8 cellular contexts compared by ENCODE assay signal in the genomic region with DNA sequence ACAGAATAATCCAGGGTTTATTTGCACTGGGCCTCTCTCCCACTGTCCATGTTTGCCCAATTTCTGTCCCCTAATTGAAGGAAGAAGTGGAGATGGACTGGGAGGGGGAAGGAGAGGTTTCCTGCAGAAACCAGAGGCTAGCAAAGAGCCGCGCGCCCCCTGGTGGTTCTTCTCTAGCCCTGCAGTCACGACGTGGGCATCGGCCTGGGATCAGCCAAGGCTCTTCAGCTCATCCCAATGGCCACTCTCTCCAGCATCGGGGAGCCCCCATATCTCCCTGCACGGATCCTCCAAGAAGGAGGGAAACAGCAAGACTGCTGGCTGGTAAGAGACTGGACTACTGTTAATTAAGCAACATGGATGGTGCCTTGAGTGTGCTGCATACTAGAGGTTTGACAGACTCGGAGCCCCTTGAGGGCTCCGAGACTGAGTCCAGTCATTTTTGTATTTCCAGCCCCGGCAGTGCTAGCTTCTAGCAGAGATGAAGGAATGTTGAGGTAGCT. TPM values are rescaled to one million over a fixed set of nuclear protein-coding genes. Genes with fewer than 3 reads are reported as not detected.
DNase-seq lines count a peak whose midpoint lies in the region; ATAC-seq and TF ChIP-seq lines count a peak whose summit lies in the region.

No MANE protein-coding gene starts in this region.

- H3K27me3 Mint-ChIP-seq in activated CD8-positive, alpha-beta memory T cell treated with anti-CD3 and anti-CD28 coated beads, Interleukin-2, amount 10 ng/mL, durations not matched to agents 7 days and 5 days = peaks cover 10% of the 10 kb centered on the region
- H3K27me3 Mint-ChIP-seq in endodermal cell (ENCODE audit: insufficient read depth) = no peaks in the 10 kb centered on the region

- DNase-seq in GM03348 (ENCODE audit: low spot score) (peak; percentile 92), NT2/D1 (ENCODE audit: low read depth, low spot score) (peak; percentile 71), endodermal cell (peak; percentile 97)
- DNase-seq in activated CD8-positive, alpha-beta memory T cell treated with anti-CD3 and anti-CD28 coated beads, Interleukin-2, amount 10 ng/mL, durations not matched to agents 7 days and 5 days = peak; percentile 80
- DNase-seq in stimulated activated CD8-positive, alpha-beta memory T cell treated with anti-CD3 and anti-CD28 coated beads, Interleukin-2, amount 100 ng/mL, for 1 hour (ENCODE audit: low read depth in 2 of 2) = peak; percentile 47 to 61

- H3K9me3 Mint-ChIP-seq in activated CD8-positive, alpha-beta memory T cell treated with anti-CD3 and anti-CD28 coated beads, Interleukin-2, amount 10 ng/mL, durations not matched to agents 7 days and 5 days (ENCODE audit: low read depth) = no peaks in the 10 kb centered on the region
- no peaks in the 10 kb centered on the region for H3K9me3 Mint-ChIP-seq in endodermal cell

- no peak overlapping the region for H3K4me3 Mint-ChIP-seq in activated CD8-positive, alpha-beta memory T cell treated with anti-CD3 and anti-CD28 coated beads, Interleukin-2, amount 10 ng/mL, durations not matched to agents 7 days and 5 days
- H3K4me3 Mint-ChIP-seq in endodermal cell = no peak overlapping the region

- peaks cover 20% of the 10 kb centered on the region for H3K4me1 Mint-ChIP-seq in activated CD8-positive, alpha-beta memory T cell treated with anti-CD3 and anti-CD28 coated beads, Interleukin-2, amount 10 ng/mL, durations not matched to agents 7 days and 5 days
- H3K4me1 Mint-ChIP-seq in endodermal cell = peaks cover 16% of the 10 kb centered on the region

- no peaks in the 10 kb centered on the region for H3K9me3 ChIP-seq in HUES6 (ENCODE audit: control insufficient read depth, insufficient read depth, low read depth, low read length)
- H3K9me3 ChIP-seq in NT2/D1 (ENCODE audit: insufficient read depth, low read length) = no peaks in the 10 kb centered on the region
- no peaks in the 10 kb centered on the region for H3K9me3 ChIP-seq in endodermal cell (ENCODE audit: control insufficient read depth, low read length)
- H3K9me3 ChIP-seq in mesodermal cell (ENCODE audit: control insufficient read depth, low read length) = no peaks in the 10 kb centered on the region

- H3K4me3 ChIP-seq in HUES6 (ENCODE audit: low read depth, low read length) (no peak overlapping the region; the same call in 1 of the 2 replicates), NT2/D1 (ENCODE audit: insufficient read length, low read depth) (no peak overlapping the region), endodermal cell (ENCODE audit: low read length) (no peak overlapping the region), mesodermal cell (ENCODE audit: extremely low read depth, insufficient read depth, low read length, poor library complexity, severe bottlenecking) (no peak overlapping the region)

- H3K9ac ChIP-seq in HUES6 (ENCODE audit: low read length) (peak overlapping the region; percentile 10), NT2/D1 (ENCODE audit: insufficient read length, low read depth) (no peak overlapping the region), endodermal cell (ENCODE audit: extremely low read depth, low read length, poor library complexity, severe bottlenecking) (no peak overlapping the region)

- H3K4me1 ChIP-seq in HUES6 (ENCODE audit: control insufficient read depth, insufficient read depth, low read length) (peaks cover 27% of the 10 kb centered on the region), NT2/D1 (ENCODE audit: insufficient read depth, insufficient read length) (no peaks in the 10 kb centered on the region), endodermal cell (ENCODE audit: control insufficient read depth, insufficient read depth, low read length) (no peaks in the 10 kb centered on the region), mesodermal cell (ENCODE audit: control insufficient read depth, insufficient read depth, low read length, poor library complexity, severe bottlenecking) (peaks cover 30% of the 10 kb centered on the region)

- H3K36me3 ChIP-seq in HUES6 (ENCODE audit: control insufficient read depth, insufficient read depth, low read length) (no peaks in the 10 kb centered on the region), NT2/D1 (ENCODE audit: insufficient read depth, insufficient read length, low read length) (no peaks in the 10 kb centered on the region), endodermal cell (ENCODE audit: control insufficient read depth, insufficient read depth, low read length) (no peaks in the 10 kb centered on the region), mesodermal cell (ENCODE audit: control insufficient read depth, insufficient read depth, low read length) (no peaks in the 10 kb centered on the region)

- peak; percentile 96 for TF ChIP-seq CTCF in endodermal cell (conservative IDR thresholded peaks at IDR 0.05)

- peak; percentile 78 for ATAC-seq in activated CD8-positive, alpha-beta memory T cell treated with anti-CD3 and anti-CD28 coated beads, Interleukin-2, amount 10 ng/mL, durations not matched to agents 7 days and 5 days
- no peak for ATAC-seq in GM19463 (IDR thresholded peaks at IDR 0.05; ENCODE audit: unreplicated experiment)

- no peaks in the 10 kb centered on the region for H3K36me3 Mint-ChIP-seq in activated CD8-positive, alpha-beta memory T cell treated with anti-CD3 and anti-CD28 coated beads, Interleukin-2, amount 10 ng/mL, durations not matched to agents 7 days and 5 days
- H3K36me3 Mint-ChIP-seq in endodermal cell (ENCODE audit: low read depth) = no peaks in the 10 kb centered on the region

- CTCF ChIA-PET in activated CD8-positive, alpha-beta memory T cell treated with anti-CD3 and anti-CD28 coated beads, Interleukin-2, amount 10 ng/mL, durations not matched to agents 7 days and 5 days (lab: Charles Lee) = interaction anchor here (0.6 to 4.2 kb wide), 21 partner anchors 9 to 629 kb away, joined by 3 to 63 read pairs (median 4); partner anchors contain the start of genes HSD17B6 and STAT6

- H3K27ac ChIP-seq in HUES6 (ENCODE audit: low read depth, low read length) = peak overlapping the region; percentile 10; the same call in 1 of the 2 replicates
- no peak overlapping the region for H3K27ac ChIP-seq in endodermal cell (ENCODE audit: low read depth, low read length)
- H3K27ac ChIP-seq in mesodermal cell (ENCODE audit: low read depth, low read length, severe bottlenecking) = peak overlapping the region; percentile 38

- H3K27ac Mint-ChIP-seq in activated CD8-positive, alpha-beta memory T cell treated with anti-CD3 and anti-CD28 coated beads, Interleukin-2, amount 10 ng/mL, durations not matched to agents 7 days and 5 days = no peak overlapping the region
- H3K27ac Mint-ChIP-seq in endodermal cell = no peak overlapping the region

- H3K27me3 ChIP-seq in HUES6 (ENCODE audit: control insufficient read depth, insufficient read depth, low read length) = no peaks in the 10 kb centered on the region
- H3K27me3 ChIP-seq in NT2/D1 (ENCODE audit: insufficient read depth, insufficient read length) = no peaks in the 10 kb centered on the region
- no peaks in the 10 kb centered on the region for H3K27me3 ChIP-seq in endodermal cell (ENCODE audit: control insufficient read depth, insufficient read depth, low read length, poor library complexity, severe bottlenecking)

- 30 to 43% methylated on average over 3 to 11 of the region's 11 CpGs for WGBS in endodermal cell (ENCODE audit: insufficient coverage in 1 of 2, insufficient read length in 1 of 2), 2 experiments
- WGBS in mesodermal cell (ENCODE audit: insufficient coverage in 2 of 2), 2 experiments = 29 to 92% methylated on average over 2 to 11 of the region's 11 CpGs

RNA-seq across cellular contexts. Expression of gene ZBTB39, which starts 18.7 kb away (rescaled TPM):
- total RNA-seq in activated CD8-positive, alpha-beta memory T cell treated with anti-CD3 and anti-CD28 coated beads, Interleukin-2, amount 10 ng/mL, durations not matched to agents 7 days and 5 days = 1 to 10 TPM; 8.8 to 9.3 TPM
- total RNA-seq in endodermal cell = 10 to 100 TPM; 22.1 to 25.7 TPM
- polyA plus RNA-seq in endodermal cell (2013, experiment 1 of 2) = 17.3 TPM
- 16.1 TPM for polyA plus RNA-seq in endodermal cell (2013, experiment 2 of 2)
- polyA plus RNA-seq in mesodermal cell (2013, experiment 1 of 2) = 11.2 TPM
- polyA plus RNA-seq in mesodermal cell (2013, experiment 2 of 2) = 10.3 TPM

RNA-seq across cellular contexts. Expression of gene TAC3, which starts 28.7 kb away (rescaled TPM):
- not detected for total RNA-seq in activated CD8-positive, alpha-beta memory T cell treated with anti-CD3 and anti-CD28 coated beads, Interleukin-2, amount 10 ng/mL, durations not matched to agents 7 days and 5 days
- total RNA-seq in endodermal cell = 1 to 10 TPM; 1.8 to 5.4 TPM
- polyA plus RNA-seq in endodermal cell (2013, experiment 1 of 2) = 9.2 TPM
- polyA plus RNA-seq in endodermal cell (2013, experiment 2 of 2) = 7.2 TPM
- polyA plus RNA-seq in mesodermal cell (2013, experiment 1 of 2) = 7.2 TPM
- 5.4 TPM for polyA plus RNA-seq in mesodermal cell (2013, experiment 2 of 2)

RNA-seq across cellular contexts. Expression of gene RDH16, which starts 30.2 kb away (rescaled TPM):
- total RNA-seq in activated CD8-positive, alpha-beta memory T cell treated with anti-CD3 and anti-CD28 coated beads, Interleukin-2, amount 10 ng/mL, durations not matched to agents 7 days and 5 days = under 1 TPM; 0.35 to 0.91 TPM
- total RNA-seq in endodermal cell = 1 to 10 TPM; 1.1 to 3.0 TPM
- 0.53 TPM for polyA plus RNA-seq in endodermal cell (2013, experiment 1 of 2)
- 0.54 TPM for polyA plus RNA-seq in endodermal cell (2013, experiment 2 of 2)
- polyA plus RNA-seq in mesodermal cell (2013, experiment 1 of 2) = 0.66 TPM
- polyA plus RNA-seq in mesodermal cell (2013, experiment 2 of 2) = 0.46 TPM

RNA-seq across cellular contexts. Expression of gene SDR9C7, which starts 53.4 kb away (rescaled TPM):
- total RNA-seq in activated CD8-positive, alpha-beta memory T cell treated with anti-CD3 and anti-CD28 coated beads, Interleukin-2, amount 10 ng/mL, durations not matched to agents 7 days and 5 days = not detected
- total RNA-seq in endodermal cell = not detected
- polyA plus RNA-seq in endodermal cell (2013, experiment 1 of 2) = 0.21 TPM
- not detected for polyA plus RNA-seq in endodermal cell (2013, experiment 2 of 2)
- polyA plus RNA-seq in mesodermal cell (2013, experiment 1 of 2) = 0.37 TPM
- 0.15 TPM for polyA plus RNA-seq in mesodermal cell (2013, experiment 2 of 2)
